Comparison of ENCODE assay signal across 1 cellular context in genomic region chr2:69689969-69690368, GRCh38.
A peak's percentile ranks its signal among the peaks of the same experiment; 100 is the strongest.
TF ChIP-seq lines count a peak whose summit lies in the region.

No MANE protein-coding gene starts in this region.

TF ChIP-seq in HepG2, 621 proteins besides CTCF, POLR2A, EP300 and RAD21:
- TF ChIP-seq, protein P1, sequence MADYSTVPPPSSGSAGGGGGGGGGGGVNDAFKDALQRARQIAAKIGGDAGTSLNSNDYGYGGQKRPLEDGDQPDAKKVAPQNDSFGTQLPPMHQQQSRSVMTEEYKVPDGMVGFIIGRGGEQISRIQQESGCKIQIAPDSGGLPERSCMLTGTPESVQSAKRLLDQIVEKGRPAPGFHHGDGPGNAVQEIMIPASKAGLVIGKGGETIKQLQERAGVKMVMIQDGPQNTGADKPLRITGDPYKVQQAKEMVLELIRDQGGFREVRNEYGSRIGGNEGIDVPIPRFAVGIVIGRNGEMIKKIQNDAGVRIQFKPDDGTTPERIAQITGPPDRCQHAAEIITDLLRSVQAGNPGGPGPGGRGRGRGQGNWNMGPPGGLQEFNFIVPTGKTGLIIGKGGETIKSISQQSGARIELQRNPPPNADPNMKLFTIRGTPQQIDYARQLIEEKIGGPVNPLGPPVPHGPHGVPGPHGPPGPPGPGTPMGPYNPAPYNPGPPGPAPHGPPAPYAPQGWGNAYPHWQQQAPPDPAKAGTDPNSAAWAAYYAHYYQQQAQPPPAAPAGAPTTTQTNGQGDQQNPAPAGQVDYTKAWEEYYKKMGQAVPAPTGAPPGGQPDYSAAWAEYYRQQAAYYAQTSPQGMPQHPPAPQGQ (CRISPR knock-in tag; IDR thresholded peaks at IDR 0.05; ENCODE audit: borderline replicate concordance): no peak
- TF ChIP-seq PHF21A (CRISPR knock-in tag; IDR thresholded peaks at IDR 0.05) (no peak), MAFF (IDR thresholded peaks at IDR 0.05; ENCODE audit: low read depth, low read length) (peak; percentile 61; the same call in 1 of the 2 replicates), MAFK (conservative IDR thresholded peaks at IDR 0.05 in 1 of 2, IDR thresholded peaks at IDR 0.05 in 1 of 2; ENCODE audit: low read length in 2 of 2) (peak; percentile 56 to 78)
